16 cellular contexts compared by ENCODE assay signal in the genomic region with DNA sequence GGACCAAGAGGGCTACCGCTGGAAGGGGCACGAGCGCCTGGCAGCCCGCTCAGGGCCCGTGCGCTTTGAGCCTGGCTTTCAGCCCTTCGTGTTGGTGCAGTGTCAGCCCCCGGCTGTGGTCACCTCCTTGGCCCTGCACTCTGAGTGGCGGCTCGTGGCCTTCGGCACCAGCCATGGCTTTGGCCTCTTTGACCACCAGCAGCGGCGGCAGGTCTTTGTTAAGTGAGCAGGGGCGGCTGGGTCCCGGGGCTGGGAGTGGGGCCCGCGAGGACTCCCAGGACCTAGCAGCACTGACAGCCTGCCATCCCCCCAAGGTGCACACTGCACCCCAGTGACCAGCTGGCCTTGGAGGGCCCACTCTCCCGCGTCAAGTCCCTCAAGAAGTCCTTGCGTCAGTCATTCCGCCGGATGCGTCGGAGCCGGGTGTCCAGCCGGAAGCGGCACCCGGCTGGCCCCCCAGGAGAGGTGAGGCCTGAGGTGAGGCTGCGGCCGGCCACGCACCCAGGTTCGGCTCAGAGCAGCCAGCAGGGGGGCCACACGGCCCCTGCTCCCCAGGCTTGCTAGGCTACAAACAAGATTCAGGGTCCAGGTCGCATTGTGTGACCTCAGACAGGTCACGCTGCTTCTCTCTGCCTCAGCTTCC. TPM values are rescaled to one million over a fixed set of nuclear protein-coding genes. Genes with fewer than 3 reads are reported as not detected.
DNase-seq lines count a peak whose midpoint lies in the region; ATAC-seq and TF ChIP-seq lines count a peak whose summit lies in the region.
"Had no signal": no experiment of that assay in that cellular context is flagged by ENCODE, and none has a peak within 500 bp of the region (broad histone marks: within the 10 kb centered on the region; RNA-seq: fewer than 3 reads in every experiment).

No MANE protein-coding gene starts in this region.

- H3K27ac ChIP-seq in BLaER1 (peak overlapping the region; percentile 88), hepatocyte (no peak overlapping the region), upper lobe of right lung (no peak overlapping the region)
- H3K27ac ChIP-seq: C4-2B had no signal

- DNase-seq in hepatocyte (ENCODE audit: low spot score): peak; percentile 2
- DNase-seq in omental fat pad (ENCODE audit: low spot score): no peak
- no peak for DNase-seq in activated CD4-positive, alpha-beta T cell treated with anti-CD3 and anti-CD28 coated beads for 4 hours
- DNase-seq in upper lobe of right lung: no peak
- DNase-seq in cerebellum (ENCODE audit: low spot score): no peak
- DNase-seq: GF-D8, H9, NCI-H1436, NCI-H2081 treated with DMSO at 0.1 percent for 48 hours, NCI-H510A, NCI-H774 had no signal

- H3K4me1 ChIP-seq in BLaER1 (peaks cover 61% of the 10 kb centered on the region), Loucy (ENCODE audit: insufficient read depth, low read length, poor library complexity, severe bottlenecking) (peaks cover 15% of the 10 kb centered on the region), hepatocyte (ENCODE audit: insufficient read depth) (no peaks in the 10 kb centered on the region), upper lobe of right lung (no peaks in the 10 kb centered on the region)

- H3K9ac ChIP-seq in BLaER1 (peak overlapping the region; percentile 78), Loucy (ENCODE audit: low read depth, low read length, poor library complexity, severe bottlenecking) (peak overlapping the region; percentile 56)

- WGBS in hepatocyte (ENCODE audit: low lambda C conversion rate, missing lambda C conversion rate): 96% methylated on average over 35 of the region's 35 CpGs

- ATAC-seq in omental fat pad (ENCODE audit: low FRiP score) (peak; percentile 11), HG02763 (IDR thresholded peaks at IDR 0.05; ENCODE audit: unreplicated experiment) (no peak), upper lobe of right lung (no peak)

- H2AFZ ChIP-seq in Loucy (ENCODE audit: low read length) (no peak overlapping the region), hepatocyte (no peak overlapping the region)

- H3K36me3 ChIP-seq in BLaER1 (peaks cover 47% of the 10 kb centered on the region), Loucy (ENCODE audit: insufficient read depth, low read length) (no peaks in the 10 kb centered on the region), hepatocyte (replicated peaks; ENCODE audit: insufficient read depth, low read depth) (no peaks in the 10 kb centered on the region), upper lobe of right lung (peaks cover 18% of the 10 kb centered on the region)

- H3K4me2 ChIP-seq in BLaER1 (peak overlapping the region; percentile 77), Loucy (ENCODE audit: low read depth, low read length, poor library complexity, severe bottlenecking) (peak overlapping the region; percentile 55), hepatocyte (no peak overlapping the region)

- H4K20me1 ChIP-seq in BLaER1 (no peaks in the 10 kb centered on the region), Loucy (ENCODE audit: insufficient read depth, low read length, poor library complexity, severe bottlenecking) (no peaks in the 10 kb centered on the region), hepatocyte (ENCODE audit: insufficient read depth, poor library complexity, severe bottlenecking) (no peaks in the 10 kb centered on the region)

- intact Hi-C loops in upper lobe of right lung (cut with DNase I): no loop called here

- H3F3A ChIP-seq in Loucy (ENCODE audit: low read depth): no peaks in the 10 kb centered on the region

- H3K79me2 ChIP-seq in Loucy (ENCODE audit: insufficient read depth, low read length): no peaks in the 10 kb centered on the region
- no peaks in the 10 kb centered on the region for H3K79me2 ChIP-seq in hepatocyte

- TF ChIP-seq CTCF in Loucy (conservative IDR thresholded peaks at IDR 0.05; ENCODE audit: low read length): no peak
- no peak for TF ChIP-seq CTCF in hepatocyte (IDR thresholded peaks at IDR 0.05; ENCODE audit: poor library complexity)
- no peak for TF ChIP-seq CTCF in omental fat pad (IDR thresholded peaks at IDR 0.05)
- no peak for TF ChIP-seq CTCF in upper lobe of right lung (IDR thresholded peaks at IDR 0.05)

- H3K9me2 ChIP-seq in Loucy (replicated peaks; ENCODE audit: low read depth, low read length): no peaks in the 10 kb centered on the region
- H3K9me2 ChIP-seq in hepatocyte (replicated peaks; ENCODE audit: insufficient read depth): no peaks in the 10 kb centered on the region

- no peak overlapping the region for H3K4me3 ChIP-seq in BLaER1
- no peak overlapping the region for H3K4me3 ChIP-seq in Loucy (ENCODE audit: low read length, poor library complexity, severe bottlenecking)
- H3K4me3 ChIP-seq in hepatocyte: no peak overlapping the region
- no peak overlapping the region for H3K4me3 ChIP-seq in upper lobe of right lung
- H3K4me3 ChIP-seq: K562 had no signal

- H3K9me3 ChIP-seq in BLaER1 (no peaks in the 10 kb centered on the region), Loucy (ENCODE audit: insufficient read depth, low read depth, low read length) (no peaks in the 10 kb centered on the region), hepatocyte (ENCODE audit: low read depth) (no peaks in the 10 kb centered on the region), upper lobe of right lung (no peaks in the 10 kb centered on the region)

- H3K27me3 ChIP-seq in BLaER1: no peaks in the 10 kb centered on the region
- no peaks in the 10 kb centered on the region for H3K27me3 ChIP-seq in Loucy (ENCODE audit: insufficient read depth, low read length, poor library complexity, severe bottlenecking)
- H3K27me3 ChIP-seq in hepatocyte: no peaks in the 10 kb centered on the region
- no peaks in the 10 kb centered on the region for H3K27me3 ChIP-seq in upper lobe of right lung

RNA-seq across cellular contexts. Expression of gene MYO15B, which starts 17.4 kb away (rescaled TPM):
- total RNA-seq in hepatocyte: 99.8 and 153 TPM in 2 replicates
- polyA plus RNA-seq in hepatocyte: 124 and 132 TPM in 2 replicates
- 100 to 1,000 TPM in 1 of 4 donors, 10 to 100 TPM in 3; 58.4 to 187 (median 74.3) TPM for total RNA-seq in omental fat pad
- 193 TPM for total RNA-seq in upper lobe of right lung
- 28.0 TPM for total RNA-seq in cerebellum

RNA-seq across cellular contexts. Expression of gene LLGL2, which starts 44.7 kb away (rescaled TPM):
- total RNA-seq in hepatocyte (60.9 and 81.8 TPM in 2 replicates), omental fat pad (10 to 100 TPM in 1 of 4 donors, 1 to 10 TPM in 3; 5.4 to 10.4 (median 6.7) TPM), upper lobe of right lung (133 TPM), cerebellum (1.1 TPM)
- polyA plus RNA-seq in hepatocyte: 154 and 194 TPM in 2 replicates

RNA-seq across cellular contexts. Expression of gene TSEN54, which starts 53.8 kb away (rescaled TPM):
- total RNA-seq in hepatocyte (30.4 and 42.5 TPM in 2 replicates), omental fat pad (10 to 100 TPM in 3 of 4 donors, 1 to 10 TPM in 1; 9.4 to 33.3 (median 14.9) TPM), upper lobe of right lung (21.6 TPM), cerebellum (9.4 TPM)
- polyA plus RNA-seq in hepatocyte: 46.3 and 52.3 TPM in 2 replicates

RNA-seq across cellular contexts. Expression of gene CASKIN2, which starts 54.8 kb away (rescaled TPM):
- total RNA-seq in hepatocyte (5.3 and 9.8 TPM in 2 replicates), omental fat pad (10 to 100 TPM in 3 of 4 donors, 1 to 10 TPM in 1; 6.7 to 61.5 (median 23.9) TPM), upper lobe of right lung (101 TPM), cerebellum (7.3 TPM)
- 14.5 and 16.2 TPM in 2 replicates for polyA plus RNA-seq in hepatocyte
